In genomic region chr4:2768124-2768523, GRCh38 we compare ENCODE assay signal across 14 cellular contexts. TPM values are rescaled to one million over a fixed set of nuclear protein-coding genes. Genes with fewer than 3 reads are reported as not detected.
DNase-seq lines count a peak whose midpoint lies in the region; ATAC-seq and TF ChIP-seq lines count a peak whose summit lies in the region.
"Had no signal": no experiment of that assay in that cellular context is flagged by ENCODE, and none has a peak within 500 bp of the region (broad histone marks: within the 10 kb centered on the region; RNA-seq: fewer than 3 reads in every experiment).

No MANE protein-coding gene starts in this region.

- WGBS in mesenchymal stem cell, result 91% methylated on average over 9 of the region's 9 CpGs

- no peak overlapping the region for H3K14ac ChIP-seq in mesenchymal stem cell (ENCODE audit: low read length in 2 of 2)

- ATAC-seq in T-helper 17 cell (no peak), HG03432 (IDR thresholded peaks at IDR 0.05; ENCODE audit: unreplicated experiment) (no peak)
- ATAC-seq: CD8-positive, alpha-beta T cell had no signal

- H3K4me3 ChIP-seq in mesenchymal stem cell (ENCODE audit: insufficient read depth in 1 of 2, low read depth in 1 of 2, low read length in 2 of 2), result no peak overlapping the region

- H2BK12ac ChIP-seq in mesenchymal stem cell (ENCODE audit: low read length in 2 of 2), result peak overlapping the region in 1 of 2 experiments; percentile 45

- peak overlapping the region; percentile 41 for H2AK5ac ChIP-seq in mesenchymal stem cell (ENCODE audit: low read length, severe bottlenecking)

- no peaks in the 10 kb centered on the region for H3K9me3 ChIP-seq in mesenchymal stem cell (ENCODE audit: control insufficient read depth, low read length)
- H3K9me3 ChIP-seq in T-helper 17 cell (ENCODE audit: control insufficient read depth, low read length, poor library complexity, severe bottlenecking), result no peaks in the 10 kb centered on the region

- H2BK120ac ChIP-seq in mesenchymal stem cell (ENCODE audit: low read depth, low read length), result no peak overlapping the region

- H3K4me3 Mint-ChIP-seq in chondrocyte (ENCODE audit: unreplicated experiment), result no peak overlapping the region
- no peak overlapping the region for H3K4me3 Mint-ChIP-seq in T-helper 17 cell
- H3K4me3 Mint-ChIP-seq: CD14-positive monocyte; CD8-positive, alpha-beta T cell had no signal

- no peak for TF ChIP-seq CTCF in chondrocyte (IDR thresholded peaks at IDR 0.05)

- peaks cover 0 to 6% of the 10 kb centered on the region in 2 experiments for H3K27me3 ChIP-seq in mesenchymal stem cell (ENCODE audit: control insufficient read depth in 1 of 2, insufficient read depth in 1 of 2, low read length in 2 of 2)

- H3K23ac ChIP-seq in mesenchymal stem cell (ENCODE audit: low read length in 2 of 2), result peak overlapping the region in 1 of 2 experiments; percentile 34

- H3K27ac Mint-ChIP-seq in chondrocyte (ENCODE audit: unreplicated experiment) (no peak overlapping the region), T-helper 17 cell (no peak overlapping the region)
- H3K27ac Mint-ChIP-seq: CD14-positive monocyte; CD8-positive, alpha-beta T cell had no signal

- no peak overlapping the region for H3K4me2 ChIP-seq in mesenchymal stem cell (ENCODE audit: low read length, poor library complexity, severe bottlenecking)

- DNase-seq in activated effector memory CD4-positive, alpha-beta T cell treated with anti-CD3 and anti-CD28 coated beads, Interleukin-2, amount 50 U/mL, for 16 hours, result peak; percentile 59
- no peak for DNase-seq in activated effector memory CD4-positive, alpha-beta T cell treated with Interleukin-2 at 50 U/mL for 16 hours
- DNase-seq in D341Med (ENCODE audit: low spot score) (peak; percentile 16), chondrocyte (ENCODE audit: low spot score) (peak; percentile 48), mesenchymal stem cell (no peak), cerebellar nuclear complex (lab: John Stamatoyannopoulos, UW) (no peak), T-helper 17 cell (no peak)
- DNase-seq: CD8-positive, alpha-beta T cell; COR-L47; DND-41; GDM1 had no signal

- H4K91ac ChIP-seq in mesenchymal stem cell (ENCODE audit: low read length), result peak overlapping the region; percentile 81

- peak overlapping the region; percentile 67 to 80 for H3K18ac ChIP-seq in mesenchymal stem cell (ENCODE audit: low read depth in 1 of 2, low read length in 2 of 2)

- H3K36me3 ChIP-seq in mesenchymal stem cell (ENCODE audit: control insufficient read depth in 1 of 2, insufficient read depth in 2 of 2, low read depth in 1 of 2, low read length in 2 of 2), result no peaks in the 10 kb centered on the region

- H3K4me1 ChIP-seq in mesenchymal stem cell (ENCODE audit: control insufficient read depth, insufficient read depth, low read depth, low read length), result peaks cover 9% of the 10 kb centered on the region

- H3K4ac ChIP-seq in mesenchymal stem cell (ENCODE audit: low read depth in 1 of 2, low read length in 2 of 2), result no peak overlapping the region

- H3K9ac ChIP-seq in mesenchymal stem cell (ENCODE audit: low read length), result no peak overlapping the region

- H3K36me3 Mint-ChIP-seq in chondrocyte (ENCODE audit: low read depth), result peaks cover 2% of the 10 kb centered on the region
- no peaks in the 10 kb centered on the region for H3K36me3 Mint-ChIP-seq in T-helper 17 cell (ENCODE audit: low read depth)
- H3K36me3 Mint-ChIP-seq: CD8-positive, alpha-beta T cell had no signal

- H3K4me1 Mint-ChIP-seq in chondrocyte (ENCODE audit: low read depth) (peaks cover 8% of the 10 kb centered on the region), T-helper 17 cell (peaks cover 12% of the 10 kb centered on the region)

- no peaks in the 10 kb centered on the region for H3K27me3 Mint-ChIP-seq in chondrocyte (ENCODE audit: low read depth)
- no peaks in the 10 kb centered on the region for H3K27me3 Mint-ChIP-seq in T-helper 17 cell

- H3K27ac ChIP-seq in mesenchymal stem cell (ENCODE audit: low read length, poor library complexity, severe bottlenecking), result no peak overlapping the region
- H3K27ac ChIP-seq: 22Rv1 had no signal

- H3K79me1 ChIP-seq in mesenchymal stem cell (replicated peaks; ENCODE audit: low read length, poor library complexity, severe bottlenecking), result no peaks in the 10 kb centered on the region

- no peak overlapping the region for H4K8ac ChIP-seq in mesenchymal stem cell (ENCODE audit: low read length)

- no peak overlapping the region for H2AFZ ChIP-seq in mesenchymal stem cell (ENCODE audit: low read depth, low read length)

- no peak overlapping the region for H2BK5ac ChIP-seq in mesenchymal stem cell (ENCODE audit: low read depth, low read length, poor library complexity, severe bottlenecking)

- H3K9me3 Mint-ChIP-seq in chondrocyte (ENCODE audit: low read depth), result peaks cover 4% of the 10 kb centered on the region
- H3K9me3 Mint-ChIP-seq: CD8-positive, alpha-beta T cell had no signal

- peak overlapping the region; percentile 82 for H2BK15ac ChIP-seq in mesenchymal stem cell (ENCODE audit: low read depth, poor library complexity, severe bottlenecking)

RNA-seq across cellular contexts. Expression of gene TNIP2, which starts 12.0 kb away (rescaled TPM):
- total RNA-seq in chondrocyte (23.3 to 30.7 TPM (median 29.0 TPM) in 3 replicates), T-helper 17 cell (10 to 100 TPM; 66.0 to 72.5 TPM)
- polyA plus RNA-seq in mesenchymal stem cell (2013, experiment 1 of 2), result 26.1 TPM
- 25.8 TPM for polyA plus RNA-seq in mesenchymal stem cell (2013, experiment 2 of 2)

RNA-seq across cellular contexts. Expression of gene SH3BP2, which starts 24.8 kb away (rescaled TPM):
- total RNA-seq in chondrocyte (50.1 to 63.1 TPM (median 59.8 TPM) in 3 replicates), T-helper 17 cell (10 to 100 TPM; 36.0 to 62.0 TPM)
- 25.7 TPM for polyA plus RNA-seq in mesenchymal stem cell (2013, experiment 1 of 2)
- 26.3 TPM for polyA plus RNA-seq in mesenchymal stem cell (2013, experiment 2 of 2)

Comparison
In these comparisons a context has a peak if more than half of its experiments do, and no peak if none do; other contexts are left out.
1. DNase-seq: peak in activated effector memory CD4-positive, alpha-beta T cell treated with anti-CD3 and anti-CD28 coated beads, Interleukin-2, amount 50 U/mL, for 16 hours (single experiment), D341Med (single experiment) and chondrocyte (single experiment); none in activated effector memory CD4-positive, alpha-beta T cell treated with Interleukin-2 at 50 U/mL for 16 hours (single experiment), mesenchymal stem cell (single experiment), cerebellar nuclear complex (0 of 2) and T-helper 17 cell (0 of 3).